Comparison of ENCODE assay signal across 22 cellular contexts in the genomic region with DNA sequence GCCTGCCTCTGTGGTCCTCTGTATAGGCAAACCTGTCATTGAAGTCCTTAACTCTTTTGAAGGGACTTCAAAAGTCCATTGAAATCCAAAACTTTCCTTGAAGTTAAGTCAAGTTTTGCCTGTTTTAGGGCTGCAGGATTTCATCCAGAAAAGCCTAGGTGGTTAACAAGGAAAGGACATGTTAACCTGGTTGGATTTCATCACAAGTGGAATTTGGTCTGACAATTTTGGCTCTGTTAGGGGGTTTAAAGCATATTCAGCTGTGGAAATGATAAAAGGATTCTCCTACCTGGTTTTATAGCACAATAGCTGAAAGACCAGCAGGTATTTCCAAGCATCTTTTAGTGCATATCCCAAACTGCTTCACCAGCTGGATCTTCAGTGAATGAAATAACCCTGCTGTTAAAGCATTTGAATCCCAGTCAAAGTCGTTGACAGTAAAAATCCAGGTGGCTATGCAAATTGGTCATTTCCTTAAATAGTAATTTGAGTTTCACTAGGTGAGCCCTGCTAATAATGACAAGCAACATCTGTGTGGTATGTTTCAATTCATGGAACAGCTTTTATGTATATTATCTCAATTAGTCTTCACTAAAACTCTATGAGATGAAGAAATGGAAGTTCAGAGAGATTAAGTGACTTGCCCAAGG.
DNase-seq lines count a peak whose midpoint lies in the region; ATAC-seq, FAIRE-seq and TF ChIP-seq lines count a peak whose summit lies in the region.
"Had no signal": no experiment of that assay in that cellular context is flagged by ENCODE, and none has a peak within 500 bp of the region (broad histone marks: within the 10 kb centered on the region; RNA-seq: fewer than 3 reads in every experiment).

No MANE protein-coding gene starts in this region.

- H3K36me3 ChIP-seq in GM23338 (ENCODE audit: insufficient read depth) (no peaks in the 10 kb centered on the region), HUES64 (ENCODE audit: insufficient read depth, low read length) (no peaks in the 10 kb centered on the region), GM12878 (ENCODE audit: control insufficient read depth in 2 of 2, insufficient read depth in 2 of 2, low read length in 1 of 2) (no peaks in the 10 kb centered on the region), right lobe of liver (no peaks in the 10 kb centered on the region)
- H3K36me3 ChIP-seq: BLaER1 treated with 17β-estradiol and CSF1 and Interleukin-3, amounts not matched to agents 10 nM and 100 nM had no signal

- H3K9me3 ChIP-seq in HUES64 (ENCODE audit: insufficient read depth, low read depth, low read length) (no peaks in the 10 kb centered on the region), GM12878 (replicated peaks; ENCODE audit: control insufficient read depth, insufficient read depth, low read length) (no peaks in the 10 kb centered on the region), right lobe of liver (no peaks in the 10 kb centered on the region)
- H3K9me3 ChIP-seq: BLaER1 treated with 17β-estradiol and CSF1 and Interleukin-3, amounts not matched to agents 10 nM and 100 nM had no signal

- SMC1A ChIA-PET in GM12878 (lab: Charles Lee; ENCODE audit: uncharacterized antibody, unreplicated experiment): interaction anchor here (0.9 kb wide), 1 partner anchor 13 kb away, joined by 3 read pairs; no protein-coding TSS in a partner anchor

- H3K9ac ChIP-seq in HUES64 (ENCODE audit: low read depth, low read length): no peak overlapping the region
- no peak overlapping the region for H3K9ac ChIP-seq in GM12878 (ENCODE audit: control insufficient read depth, insufficient read depth, low read length)
- H3K9ac ChIP-seq: BLaER1 treated with 17β-estradiol and CSF1 and Interleukin-3, amounts not matched to agents 10 nM and 100 nM had no signal

- intact Hi-C loops in GM12878 (cut with micrococcal nuclease; ENCODE audit: unreplicated experiment) (no loop called here), right lobe of liver (cut with DNase I) (no loop called here)

- TF ChIP-seq RAD21 in GM12878 (IDR thresholded peaks at IDR 0.05; ENCODE audit: insufficient read depth, low read depth, low read length): no peak

- H3K4me3 ChIP-seq in GM23338 (peak overlapping the region; percentile 19; the same call in 1 of the 2 replicates), HUES64 (ENCODE audit: low read length) (no peak overlapping the region), GM12878 (no peak overlapping the region), right lobe of liver (no peak overlapping the region)
- H3K4me3 ChIP-seq: BLaER1 treated with 17β-estradiol and CSF1 and Interleukin-3, amounts not matched to agents 10 nM and 100 nM had no signal

- ATAC-seq in GM23338 (no peak; the same call in 2 of the 3 replicates), GM12878 (no peak), right lobe of liver (peak; percentile 57 to 73 (median 66)), HG03095 (IDR thresholded peaks at IDR 0.05; ENCODE audit: unreplicated experiment) (no peak)
- ATAC-seq: CD8-positive, alpha-beta T cell; Right ventricle myocardium inferior; T-helper 17 cell had no signal

- CTCF ChIA-PET in GM12878 (lab: Yijun Ruan, JAX): no interaction called here

- H3K36me3 Mint-ChIP-seq in GM23338 (ENCODE audit: low read depth): peaks cover 4% of the 10 kb centered on the region; the same call in 1 of the 3 replicates
- H3K36me3 Mint-ChIP-seq: CD8-positive, alpha-beta T cell had no signal

- 24% methylated on average over 1 of the region's 1 CpG for WGBS in HUES64
- 0% methylated on average over 1 of the region's 1 CpG for WGBS in GM12878 (ENCODE audit: insufficient coverage, insufficient replicate concordance, low lambda C conversion rate, missing lambda C conversion rate)
- WGBS in right lobe of liver (ENCODE audit: insufficient coverage, low coverage, low lambda C conversion rate, missing lambda C conversion rate): 25% methylated on average over 1 of the region's 1 CpG

- no TSS peak for BruUV-seq in GM12878 (replicated peaks; lab: Mats Ljungman, UMichigan)

- H3K4me1 Mint-ChIP-seq in GM23338: peaks cover 44% of the 10 kb centered on the region
- H3K4me1 Mint-ChIP-seq: T-helper 17 cell had no signal

- H3K4me2 ChIP-seq in GM23338 (peak overlapping the region; percentile 64), GM12878 (ENCODE audit: control insufficient read depth, insufficient read depth) (0 out of 2 replicates have a peak overlapping the region, but pooled peaks have one; percentile 3)
- H3K4me2 ChIP-seq: BLaER1 treated with 17β-estradiol and CSF1 and Interleukin-3, amounts not matched to agents 10 nM and 100 nM had no signal

- H4K20me1 ChIP-seq in GM23338 (replicated peaks; ENCODE audit: insufficient read depth) (no peaks in the 10 kb centered on the region), GM12878 (ENCODE audit: control insufficient read depth, insufficient read depth) (no peaks in the 10 kb centered on the region)
- H4K20me1 ChIP-seq: BLaER1 treated with 17β-estradiol and CSF1 and Interleukin-3, amounts not matched to agents 10 nM and 100 nM had no signal

- no peaks in the 10 kb centered on the region for H3K9me2 ChIP-seq in GM23338 (ENCODE audit: insufficient read depth)

- RAD21 ChIA-PET in GM12878 (lab: Charles Lee; ENCODE audit: unreplicated experiment): no interaction called here

- H3K9me3 Mint-ChIP-seq in GM23338: no peaks in the 10 kb centered on the region
- H3K9me3 Mint-ChIP-seq: CD8-positive, alpha-beta T cell had no signal

- peak; percentile 47 for DNase-seq in GM23338 (ENCODE audit: low spot score)
- no peak for DNase-seq in GM12878 (ENCODE audit: low read depth, low spot score)
- DNase-seq in right lobe of liver: no peak
- DNase-seq in NCI-H187 (lab: John Stamatoyannopoulos, UW): no peak
- DNase-seq in activated CD4-positive, CD25-positive, alpha-beta regulatory T cell (lab: John Stamatoyannopoulos, UW): no peak
- DNase-seq: Calu3; CD8-positive, alpha-beta T cell; DMS53; EL; Kasumi-1; NCI-H1105; NCI-H1694 treated with DMSO at 0.1 percent for 48 hours; NCI-H2227 treated with DMSO at 0.1 percent for 48 hours; NCI-H510A treated with DMSO at 0.1 percent for 48 hours; T-helper 17 cell had no signal

- TF ChIP-seq CTCF in GM23338 (conservative IDR thresholded peaks at IDR 0.05; ENCODE audit: low read depth in 2 of 2): no peak
- TF ChIP-seq CTCF in GM12878 (IDR thresholded peaks at IDR 0.05 in 2 of 3, conservative IDR thresholded peaks at IDR 0.05 in 1 of 3; ENCODE audit: control insufficient read depth in 2 of 3, extremely low read depth in 1 of 3, insufficient read depth in 1 of 3, low read depth in 3 of 3, low read length in 3 of 3): no peak
- no peak for TF ChIP-seq CTCF in right lobe of liver (IDR thresholded peaks at IDR 0.05)

- H3K27me3 ChIP-seq in GM23338 (ENCODE audit: insufficient read depth): no peaks in the 10 kb centered on the region
- H3K27me3 ChIP-seq in HUES64 (ENCODE audit: insufficient read depth, low read length): no peaks in the 10 kb centered on the region
- no peaks in the 10 kb centered on the region for H3K27me3 ChIP-seq in GM12878 (replicated peaks in 1 of 2; ENCODE audit: control insufficient read depth in 2 of 2, insufficient read depth in 2 of 2, low read length in 1 of 2)
- H3K27me3 ChIP-seq in right lobe of liver: no peaks in the 10 kb centered on the region
- H3K27me3 ChIP-seq: BLaER1 treated with 17β-estradiol and CSF1 and Interleukin-3, amounts not matched to agents 10 nM and 100 nM had no signal

- H3K27ac ChIP-seq in GM23338 (ENCODE audit: low read depth): peak overlapping the region; percentile 82
- peak overlapping the region; percentile 74 for H3K27ac ChIP-seq in HUES64 (ENCODE audit: low read depth, low read length)
- H3K27ac ChIP-seq in GM12878 (ENCODE audit: control insufficient read depth, insufficient read depth): no peak overlapping the region
- no peak overlapping the region for H3K27ac ChIP-seq in right lobe of liver
- H3K27ac ChIP-seq: BLaER1 treated with 17β-estradiol and CSF1 and Interleukin-3, amounts not matched to agents 10 nM and 100 nM had no signal

- H3K4me1 ChIP-seq in GM23338 (ENCODE audit: insufficient read depth) (peaks cover 45% of the 10 kb centered on the region), HUES64 (ENCODE audit: insufficient read depth, low read length) (peaks cover 30% of the 10 kb centered on the region), GM12878 (ENCODE audit: control insufficient read depth, insufficient read depth, low read length) (no peaks in the 10 kb centered on the region; the same call in 1 of the 2 replicates), right lobe of liver (peaks cover 0 to 5% (median 0%) of the 10 kb centered on the region in 4 donors)
- H3K4me1 ChIP-seq: BLaER1 treated with 17β-estradiol and CSF1 and Interleukin-3, amounts not matched to agents 10 nM and 100 nM had no signal

- H3K79me2 ChIP-seq in GM23338 (replicated peaks; ENCODE audit: insufficient read depth) (no peaks in the 10 kb centered on the region), GM12878 (ENCODE audit: control insufficient read depth, insufficient read depth, low read length) (no peaks in the 10 kb centered on the region)

- H2AFZ ChIP-seq in GM23338 (no peak overlapping the region), GM12878 (ENCODE audit: control insufficient read depth, low read depth, low read length) (no peak overlapping the region)

- in situ Hi-C loops in GM12878 (cut with MboI): no loop called here

- no peak for FAIRE-seq in GM12878 (lab: Jason Lieb, UNC)
- FAIRE-seq: GM12892, GM18507, RCC 7860 had no signal

- POLR2A ChIA-PET in GM12878 (lab: Charles Lee): no interaction called here

- peaks cover 9% of the 10 kb centered on the region for H3K27me3 Mint-ChIP-seq in GM23338 (ENCODE audit: insufficient read depth, low read depth, poor library complexity)

- no peak for TF ChIP-seq POLR2A in GM12878 (IDR thresholded peaks at IDR 0.05; ENCODE audit: low read depth, low read length)
- no peak for TF ChIP-seq POLR2A in right lobe of liver (IDR thresholded peaks at IDR 0.05)

- peak overlapping the region; percentile 72 for H3K27ac Mint-ChIP-seq in GM23338
- H3K27ac Mint-ChIP-seq: CD8-positive, alpha-beta T cell; T-helper 17 cell had no signal

- H3K4me3 Mint-ChIP-seq in GM23338: 0 out of 3 replicates have a peak overlapping the region, but pooled peaks have one; percentile 16
- H3K4me3 Mint-ChIP-seq: CD8-positive, alpha-beta T cell; T-helper 17 cell had no signal

- H3F3A ChIP-seq in GM23338 (replicated peaks; ENCODE audit: low read depth): no peaks in the 10 kb centered on the region

- TF ChIP-seq EP300 in GM12878 (IDR thresholded peaks at IDR 0.05; ENCODE audit: borderline replicate concordance in 1 of 2, control insufficient read depth in 1 of 2, low read depth in 2 of 2, low read length in 2 of 2): no peak

TF ChIP-seq in GM23338, 12 proteins besides CTCF, POLR2A, EP300 and RAD21 (continues in another document):
- no peak for TF ChIP-seq ZNF331 (CRISPR knock-in tag; IDR thresholded peaks at IDR 0.05; ENCODE audit: low read depth)
- no peak for TF ChIP-seq EZH2 (IDR thresholded peaks at IDR 0.05; ENCODE audit: low read depth, unreplicated experiment)
- no peak for TF ChIP-seq POLR2AphosphoS5 (IDR thresholded peaks at IDR 0.05; ENCODE audit: low read depth)

TF ChIP-seq in GM12878, 131 proteins besides CTCF, POLR2A, EP300 and RAD21 (continues in another document):
- no peak for TF ChIP-seq MTA3 (IDR thresholded peaks at IDR 0.05; ENCODE audit: borderline replicate concordance, low read length)

Comparison
In these comparisons a context has a peak if more than half of its experiments do, and no peak if none do; other contexts are left out.
1. ATAC-seq: peak in right lobe of liver (4 of 4); none in GM23338 (single experiment), GM12878 (single experiment) and HG03095 (single experiment).
2. H3K27ac ChIP-seq: peak in GM23338 (single experiment) and HUES64 (single experiment); none in GM12878 (single experiment) and right lobe of liver (0 of 3).